In the genomic region with DNA sequence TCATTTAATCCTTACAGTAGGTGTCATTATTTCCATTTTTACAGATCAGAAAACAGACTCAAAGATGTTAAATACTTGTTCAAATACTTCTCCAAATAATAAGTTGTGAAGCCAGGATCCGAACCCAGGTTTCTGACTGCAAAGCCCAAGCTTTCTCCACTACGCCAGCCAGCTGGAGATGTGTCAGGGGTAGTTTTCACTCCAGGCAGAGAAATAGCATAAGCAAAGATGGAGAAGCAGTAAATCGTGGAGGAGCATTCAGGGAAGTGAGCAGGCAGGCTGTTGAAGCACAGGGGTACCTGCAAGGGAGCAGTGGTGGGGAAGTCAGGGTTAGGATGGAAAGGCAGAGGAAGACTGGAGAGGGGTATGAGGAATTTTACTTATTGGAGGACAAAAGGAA, we compare ENCODE assay signal across 9 cellular contexts. TPM values are rescaled to one million over a fixed set of nuclear protein-coding genes. Genes with fewer than 3 reads are reported as not detected.
A peak's percentile ranks its signal among the peaks of the same experiment; 100 is the strongest.
DNase-seq lines count a peak whose midpoint lies in the region; FAIRE-seq and TF ChIP-seq lines count a peak whose summit lies in the region.
"Had no signal": no experiment of that assay in that cellular context is flagged by ENCODE, and none has a peak within 500 bp of the region (broad histone marks: within the 10 kb centered on the region; RNA-seq: fewer than 3 reads in every experiment).

No MANE protein-coding gene starts in this region.

- no peak overlapping the region for H4K8ac ChIP-seq in H9 (replicated peaks; ENCODE audit: insufficient read length, low read depth, low read length)

- H3T11ph ChIP-seq in H9 (ENCODE audit: low read length), result no peak overlapping the region

- no peak for TF ChIP-seq CTCF in H9 (conservative IDR thresholded peaks at IDR 0.05)
- no peak for TF ChIP-seq CTCF in WI38 (IDR thresholded peaks at IDR 0.05; ENCODE audit: low read depth, low read length)

- H3K4me3 ChIP-seq in WI38 (ENCODE audit: low read depth, low read length) (peak overlapping the region; percentile 86), iPS-18a (ENCODE audit: low read length) (peak overlapping the region; percentile 18), small intestine (ENCODE audit: low read depth in 1 of 2, low read length in 2 of 2) (peak overlapping the region in 1 of 2 donors; percentile 16)

- no peaks in the 10 kb centered on the region for H3K79me1 ChIP-seq in H9 (ENCODE audit: insufficient read depth, low read depth, low read length, poor library complexity, severe bottlenecking)

- H3K9me3 Mint-ChIP-seq in H9, result no peaks in the 10 kb centered on the region
- H3K9me3 Mint-ChIP-seq: activated naive CD8-positive, alpha-beta T cell treated with anti-CD3 and anti-CD28 coated beads, Interleukin-2, amount 10 ng/mL, durations not matched to agents 7 days and 5 days had no signal

- H3K36me3 Mint-ChIP-seq in H9 (ENCODE audit: insufficient read depth in 1 of 3, low read depth in 3 of 3), result peaks cover 12 to 19% (median 16%) of the 10 kb centered on the region in 3 experiments; a peak in 6 of 7 replicates

- H2BK20ac ChIP-seq in H9 (ENCODE audit: low read depth, low read length, poor library complexity, severe bottlenecking), result no peak overlapping the region

- no peak overlapping the region for H3K18ac ChIP-seq in H9 (ENCODE audit: insufficient read length, low read depth, low read length)

- H3K23me2 ChIP-seq in H9 (ENCODE audit: insufficient read length, low read depth, low read length, poor library complexity, severe bottlenecking), result peaks cover 7% of the 10 kb centered on the region

- no peak overlapping the region for H4K5ac ChIP-seq in H9 (ENCODE audit: insufficient read length, low read depth, low read length)

- no peak overlapping the region for H4K91ac ChIP-seq in H9 (ENCODE audit: insufficient read length, low read depth, low read length)

- WGBS in H9 (ENCODE audit: extremely low coverage, insufficient read length, low lambda C conversion rate), result no CpG with 5 or more reads among the region's 3 CpGs
- WGBS in small intestine, 3 donors, result 57 to 75% (median 61%) methylated on average over 3 of the region's 3 CpGs

- H3K56ac ChIP-seq in H9 (ENCODE audit: insufficient read length, low read depth, low read length), result no peak overlapping the region

- no peak overlapping the region for H3K27ac ChIP-seq in H9 (ENCODE audit: insufficient read length, low read depth, low read length)
- H3K27ac ChIP-seq in iPS-18a (ENCODE audit: low read length), result no peak overlapping the region
- peak overlapping the region; percentile 17 to 98 for H3K27ac ChIP-seq in small intestine (ENCODE audit: low read depth in 1 of 2, low read length in 1 of 2)

- H2BK5ac ChIP-seq in H9 (ENCODE audit: insufficient read length, low read length), result no peak overlapping the region

- no peak for DNase-seq in H9
- DNase-seq in small intestine, result no peak
- no peak for DNase-seq in activated CD8-positive, alpha-beta memory T cell treated with anti-CD3 and anti-CD28 coated beads, Interleukin-2, amount 50 U/mL, for 48 hours
- DNase-seq in amniotic stem cell (lab: John Stamatoyannopoulos, UW), result no peak
- DNase-seq in activated naive CD4-positive, alpha-beta T cell (lab: John Stamatoyannopoulos, UW), result no peak
- DNase-seq in dedifferentiated amniotic fluid mesenchymal stem cell (ENCODE audit: extremely low spot score), result no peak
- DNase-seq: activated naive CD8-positive, alpha-beta T cell treated with anti-CD3 and anti-CD28 coated beads, Interleukin-2, amount 10 ng/mL, durations not matched to agents 7 days and 5 days had no signal

- H4K20me1 ChIP-seq in H9 (ENCODE audit: control insufficient read depth, insufficient read depth, insufficient read length), result no peaks in the 10 kb centered on the region

- no peak overlapping the region for H3K4ac ChIP-seq in H9 (ENCODE audit: low read depth, low read length)

- H3K27ac Mint-ChIP-seq in H9, result no peak overlapping the region
- H3K27ac Mint-ChIP-seq: activated naive CD8-positive, alpha-beta T cell treated with anti-CD3 and anti-CD28 coated beads, Interleukin-2, amount 10 ng/mL, durations not matched to agents 7 days and 5 days had no signal

- H3K4me3 Mint-ChIP-seq in H9, result no peak overlapping the region
- H3K4me3 Mint-ChIP-seq: activated naive CD8-positive, alpha-beta T cell treated with anti-CD3 and anti-CD28 coated beads, Interleukin-2, amount 10 ng/mL, durations not matched to agents 7 days and 5 days had no signal

- H3K23ac ChIP-seq in H9 (ENCODE audit: insufficient read length, low read depth, low read length), result no peak overlapping the region

- peak overlapping the region; percentile 19 for H3K4me2 ChIP-seq in H9 (ENCODE audit: insufficient read depth, insufficient read length, low read length)

- H3K27me3 Mint-ChIP-seq in H9 (ENCODE audit: low read depth), result no peaks in the 10 kb centered on the region
- H3K27me3 Mint-ChIP-seq: activated naive CD8-positive, alpha-beta T cell treated with anti-CD3 and anti-CD28 coated beads, Interleukin-2, amount 10 ng/mL, durations not matched to agents 7 days and 5 days had no signal

- H3K4me1 ChIP-seq in H9 (ENCODE audit: insufficient read depth, low read length) (peaks cover 25% of the 10 kb centered on the region; the same call in 1 of the 2 replicates), iPS-18a (ENCODE audit: control insufficient read depth, low read depth, low read length) (peaks cover 48% of the 10 kb centered on the region), small intestine (ENCODE audit: control insufficient read depth in 2 of 2, insufficient read depth in 1 of 2, low read depth in 1 of 2, low read length in 1 of 2) (peaks cover 19 to 31% of the 10 kb centered on the region in 2 donors)

- H3K9me3 ChIP-seq in H9 (ENCODE audit: control insufficient read depth, low read depth, low read length) (no peaks in the 10 kb centered on the region), iPS-18a (ENCODE audit: control insufficient read depth, low read depth, low read length) (no peaks in the 10 kb centered on the region), small intestine (ENCODE audit: control insufficient read depth, low read depth) (no peaks in the 10 kb centered on the region)

- peaks cover 6% of the 10 kb centered on the region for H3K79me2 ChIP-seq in H9 (ENCODE audit: insufficient read depth, low read length)

- H2AK5ac ChIP-seq in H9 (ENCODE audit: insufficient read length, low read length), result no peak overlapping the region

- H2BK12ac ChIP-seq in H9 (ENCODE audit: insufficient read length, low read depth, low read length), result no peak overlapping the region

- H3K9ac ChIP-seq in H9 (ENCODE audit: extremely low read depth, insufficient read length, low read length) (no peak overlapping the region), iPS-18a (ENCODE audit: low read length) (no peak overlapping the region)

- H3K36me3 ChIP-seq in iPS-18a (ENCODE audit: control insufficient read depth, low read depth, low read length) (peaks cover 11% of the 10 kb centered on the region), small intestine (ENCODE audit: control insufficient read depth in 2 of 2, insufficient read depth in 2 of 2, low read length in 2 of 2) (peaks cover 0 to 14% of the 10 kb centered on the region in 2 donors)

- H3K4me1 Mint-ChIP-seq in H9, result peaks cover 15 to 16% of the 10 kb centered on the region in 2 experiments

- H2BK120ac ChIP-seq in H9 (ENCODE audit: low read depth, low read length, poor library complexity, severe bottlenecking), result no peak overlapping the region

- H2AFZ ChIP-seq in H9 (ENCODE audit: low read length), result no peak overlapping the region

- no peak overlapping the region for H3K14ac ChIP-seq in H9 (ENCODE audit: insufficient read depth, low read length)

- FAIRE-seq in small intestine (lab: Jason Lieb, UNC), result no peak

- H3K27me3 ChIP-seq in H9 (ENCODE audit: insufficient read depth, low read length), result no peaks in the 10 kb centered on the region
- H3K27me3 ChIP-seq in iPS-18a (ENCODE audit: control insufficient read depth, insufficient read depth, low read length), result no peaks in the 10 kb centered on the region
- no peaks in the 10 kb centered on the region for H3K27me3 ChIP-seq in small intestine (ENCODE audit: control insufficient read depth in 2 of 2, insufficient read depth in 2 of 2, low read length in 2 of 2)

- H2BK15ac ChIP-seq in H9 (ENCODE audit: low read depth, low read length), result no peak overlapping the region

RNA-seq across cellular contexts. Expression of a gene that starts 2.9 kb away (rescaled TPM):
- total RNA-seq in H9 (2021), result 102 and 103 TPM in 2 replicates
- polyA plus RNA-seq in small intestine, result 100 to 1,000 TPM in 1 of 3 donors, 10 to 100 TPM in 2; 82.1 to 103 (median 88.9) TPM

RNA-seq across cellular contexts. Expression of a gene that starts 3.4 kb away (rescaled TPM):
- total RNA-seq in H9 (2021), result 26.9 and 27.3 TPM in 2 replicates
- 10 to 100 TPM; 26.8 to 31.2 (median 28.6) TPM for polyA plus RNA-seq in small intestine

RNA-seq across cellular contexts. Expression of a gene that starts 19.9 kb away (rescaled TPM):
- 90.7 and 103 TPM in 2 replicates for total RNA-seq in H9 (2021)
- polyA plus RNA-seq in small intestine, result 100 to 1,000 TPM in 2 of 3 donors, 10 to 100 TPM in 1; 63.4 to 176 (median 166) TPM

RNA-seq across cellular contexts. Expression of a gene that starts 20.0 kb away (rescaled TPM):
- 23.5 and 25.7 TPM in 2 replicates for total RNA-seq in H9 (2021)
- 10 to 100 TPM in 2 of 3 donors, 1 to 10 TPM in 1; 8.1 to 20.9 (median 13.0) TPM for polyA plus RNA-seq in small intestine

RNA-seq across cellular contexts. Expression of a gene that starts 25.0 kb away (rescaled TPM):
- 0.83 and 0.97 TPM in 2 replicates for total RNA-seq in H9 (2021)
- polyA plus RNA-seq in small intestine, result under 1 TPM in 1 of 3 donors, not detected in 2; 0.52 TPM
- total RNA-seq: activated naive CD8-positive, alpha-beta T cell treated with anti-CD3 and anti-CD28 coated beads, Interleukin-2, amount 10 ng/mL, durations not matched to agents 7 days and 5 days had no signal

Comparison
In these comparisons a context has a peak if more than half of its experiments do, and no peak if none do; other contexts are left out.
1. H3K27ac ChIP-seq: peak in small intestine (2 of 2); none in H9 (single experiment) and iPS-18a (single experiment).